8 cellular contexts compared by ENCODE assay signal in the genomic region with DNA sequence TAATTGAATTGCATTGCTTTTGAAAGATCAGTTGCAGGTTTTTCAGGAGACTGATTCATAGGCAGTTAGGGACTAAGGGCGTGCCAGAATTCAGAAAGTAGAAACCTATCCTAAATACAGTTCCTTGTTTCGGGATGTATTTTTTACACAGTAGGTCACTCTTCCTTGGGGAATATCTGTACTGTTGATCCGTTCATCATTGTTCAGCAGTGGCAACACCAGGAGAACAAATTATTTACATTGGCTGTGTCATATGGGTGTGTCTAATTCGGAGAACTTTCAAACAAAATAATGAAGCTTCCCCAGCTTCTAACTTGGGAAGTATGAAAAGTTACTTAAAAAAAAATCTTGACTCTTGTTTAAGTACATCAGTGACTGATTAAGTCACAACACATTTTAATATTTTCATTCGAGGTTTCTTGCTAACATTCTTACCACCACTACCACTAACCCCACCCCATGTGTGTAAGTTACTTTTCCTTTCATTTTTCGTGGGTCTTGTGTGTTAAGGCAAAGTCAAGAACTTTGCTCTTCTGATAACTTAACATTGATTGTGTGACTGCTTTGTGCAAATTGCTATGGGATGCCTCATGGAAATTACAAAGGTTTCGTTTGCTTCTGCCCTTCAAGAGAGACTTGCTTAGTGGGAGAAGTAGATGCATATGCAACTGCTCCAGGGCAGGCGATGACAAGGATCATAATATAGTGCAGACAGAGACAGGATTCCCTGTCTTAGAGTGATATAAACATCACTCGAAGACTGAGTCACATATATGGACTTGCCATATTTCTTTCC. TPM values are rescaled to one million over a fixed set of nuclear protein-coding genes. Genes with fewer than 3 reads are reported as not detected.
DNase-seq lines count a peak whose midpoint lies in the region; ATAC-seq and TF ChIP-seq lines count a peak whose summit lies in the region.

No MANE protein-coding gene starts in this region.

- peaks cover 38% of the 10 kb centered on the region for H3K4me1 Mint-ChIP-seq in activated CD8-positive, alpha-beta T cell treated with anti-CD3 and anti-CD28 coated beads for 36 hours (ENCODE audit: low read depth)
- peaks cover 39% of the 10 kb centered on the region for H3K4me1 Mint-ChIP-seq in stimulated activated memory B cell treated with anti-CD40 and anti-IgM and Interleukin-4, amounts not matched to agents 10 μg/mL and 1 μg/mL and 100 μg/mL, for 72 hours

- H3K9ac ChIP-seq in neuronal stem cell (ENCODE audit: low read depth, low read length, poor library complexity): no peak overlapping the region

- peak overlapping the region; percentile 92 for H3K27ac Mint-ChIP-seq in activated CD8-positive, alpha-beta T cell treated with anti-CD3 and anti-CD28 coated beads for 36 hours
- peak overlapping the region; percentile 85 for H3K27ac Mint-ChIP-seq in stimulated activated memory B cell treated with anti-CD40 and anti-IgM and Interleukin-4, amounts not matched to agents 10 μg/mL and 1 μg/mL and 100 μg/mL, for 72 hours

- no peak overlapping the region for H3K18ac ChIP-seq in neuronal stem cell (ENCODE audit: low read length)

- H3K4me2 ChIP-seq in neuronal stem cell (ENCODE audit: insufficient read depth, low read length, poor library complexity, severe bottlenecking): no peak overlapping the region

- no peak overlapping the region for H2BK120ac ChIP-seq in neuronal stem cell (ENCODE audit: low read depth, low read length)

- POLR2A ChIA-PET in activated CD8-positive, alpha-beta T cell treated with anti-CD3 and anti-CD28 coated beads for 36 hours (lab: Charles Lee): no interaction called here

- H2BK12ac ChIP-seq in neuronal stem cell (ENCODE audit: low read length): no peak overlapping the region

- H2AFZ ChIP-seq in neuronal stem cell (ENCODE audit: low read length): no peak overlapping the region

- H2BK5ac ChIP-seq in neuronal stem cell (ENCODE audit: low read length): no peak overlapping the region

- H3K4me3 Mint-ChIP-seq in activated CD8-positive, alpha-beta T cell treated with anti-CD3 and anti-CD28 coated beads for 36 hours: peak overlapping the region; percentile 89
- H3K4me3 Mint-ChIP-seq in stimulated activated memory B cell treated with anti-CD40 and anti-IgM and Interleukin-4, amounts not matched to agents 10 μg/mL and 1 μg/mL and 100 μg/mL, for 72 hours: peak overlapping the region; percentile 88

- H3K4ac ChIP-seq in neuronal stem cell (ENCODE audit: low read length): no peak overlapping the region

- no peak overlapping the region for H4K8ac ChIP-seq in neuronal stem cell (ENCODE audit: low read depth, low read length)

- no peaks in the 10 kb centered on the region for H3K27me3 ChIP-seq in neuronal stem cell (ENCODE audit: control insufficient read depth in 3 of 3, insufficient read depth in 3 of 3, low read depth in 1 of 3, low read length in 3 of 3)

- H3K4me1 ChIP-seq in neuronal stem cell (ENCODE audit: control insufficient read depth in 2 of 2, insufficient read depth in 1 of 2, low read depth in 1 of 2, low read length in 2 of 2): peaks cover 1 to 8% of the 10 kb centered on the region in 2 donors

- no peaks in the 10 kb centered on the region for H3K27me3 Mint-ChIP-seq in activated CD8-positive, alpha-beta T cell treated with anti-CD3 and anti-CD28 coated beads for 36 hours
- H3K27me3 Mint-ChIP-seq in stimulated activated memory B cell treated with anti-CD40 and anti-IgM and Interleukin-4, amounts not matched to agents 10 μg/mL and 1 μg/mL and 100 μg/mL, for 72 hours: no peaks in the 10 kb centered on the region

- H3K27ac ChIP-seq in neuronal stem cell (replicated peaks; ENCODE audit: low read length): no peak overlapping the region

- no CpG with 5 or more reads among the region's 9 CpGs for WGBS in neuronal stem cell (ENCODE audit: extremely low coverage in 2 of 2, insufficient read length in 2 of 2, insufficient replicate concordance in 1 of 2), 2 donors

- peak; percentile 7 for DNase-seq in AG08396 (ENCODE audit: low spot score)
- peak; percentile 18 for DNase-seq in activated CD8-positive, alpha-beta T cell treated with anti-CD3 and anti-CD28 coated beads for 36 hours
- DNase-seq in Right ventricle myocardium superior: no peak
- no peak for DNase-seq in GM19238 (ENCODE audit: insufficient read length, low spot score)
- no peak for DNase-seq in neuronal stem cell (ENCODE audit: low spot score)

- no peaks in the 10 kb centered on the region for H3K36me3 ChIP-seq in neuronal stem cell (replicated peaks in 1 of 2; ENCODE audit: control insufficient read depth in 2 of 2, insufficient read depth in 2 of 2, low read length in 2 of 2)

- no peak overlapping the region for H3K14ac ChIP-seq in neuronal stem cell (ENCODE audit: low read length)

- CTCF ChIA-PET in activated CD8-positive, alpha-beta T cell treated with anti-CD3 and anti-CD28 coated beads for 36 hours (lab: Charles Lee): interaction anchor here (0.5 to 6.0 kb wide), 12 partner anchors 9 to 580 kb away, joined by 3 to 63 read pairs (median 4); partner anchors contain the start of gene C1GALT1

- no peak overlapping the region for H2BK15ac ChIP-seq in neuronal stem cell (ENCODE audit: low read length)

- H3K23ac ChIP-seq in neuronal stem cell (ENCODE audit: low read depth, low read length, poor library complexity): no peak overlapping the region

- no peaks in the 10 kb centered on the region for H3K9me3 ChIP-seq in neuronal stem cell (replicated peaks in 1 of 2; ENCODE audit: control insufficient read depth in 2 of 2, insufficient read depth in 1 of 2, low read depth in 1 of 2, low read length in 2 of 2)

- no peaks in the 10 kb centered on the region for H3K79me1 ChIP-seq in neuronal stem cell (ENCODE audit: low read depth, low read length)

- H3K4me3 ChIP-seq in neuronal stem cell (ENCODE audit: low read length in 2 of 2): no peak overlapping the region

- no peaks in the 10 kb centered on the region for H3K36me3 Mint-ChIP-seq in activated CD8-positive, alpha-beta T cell treated with anti-CD3 and anti-CD28 coated beads for 36 hours (ENCODE audit: low read depth)
- H3K36me3 Mint-ChIP-seq in stimulated activated memory B cell treated with anti-CD40 and anti-IgM and Interleukin-4, amounts not matched to agents 10 μg/mL and 1 μg/mL and 100 μg/mL, for 72 hours: no peaks in the 10 kb centered on the region

- ATAC-seq in GM18858 (IDR thresholded peaks at IDR 0.05; ENCODE audit: unreplicated experiment): peak; percentile 43
- peak; percentile 59 for ATAC-seq in HG03175 (IDR thresholded peaks at IDR 0.05; ENCODE audit: unreplicated experiment)
- ATAC-seq in activated CD8-positive, alpha-beta T cell treated with anti-CD3 and anti-CD28 coated beads for 36 hours: peak; percentile 83
- ATAC-seq in Right ventricle myocardium superior (ENCODE audit: poor library complexity): peak; percentile 74
- ATAC-seq in stimulated activated memory B cell treated with anti-CD40 and anti-IgM and Interleukin-4, amounts not matched to agents 10 μg/mL and 1 μg/mL and 100 μg/mL, for 72 hours: peak; percentile 71

- intact Hi-C loops in activated CD8-positive, alpha-beta T cell treated with anti-CD3 and anti-CD28 coated beads for 36 hours (cut with micrococcal nuclease): loop anchor here (1.0 kb wide), 1 partner anchor 81 kb away; no protein-coding TSS in a partner anchor
- intact Hi-C loops in Right ventricle myocardium superior (cut with DNase I): loop anchor here (5.0 to 10.0 kb wide), 2 partner anchors 80 to 453 kb away; no protein-coding TSS in a partner anchor

- H2AK5ac ChIP-seq in neuronal stem cell (ENCODE audit: low read depth, low read length): no peak overlapping the region

- TF ChIP-seq CTCF in activated CD8-positive, alpha-beta T cell treated with anti-CD3 and anti-CD28 coated beads for 36 hours (IDR thresholded peaks at IDR 0.05): no peak

- no peak overlapping the region for H4K91ac ChIP-seq in neuronal stem cell (ENCODE audit: low read depth, low read length, poor library complexity)

- H3K9me3 Mint-ChIP-seq in activated CD8-positive, alpha-beta T cell treated with anti-CD3 and anti-CD28 coated beads for 36 hours: no peaks in the 10 kb centered on the region
- H3K9me3 Mint-ChIP-seq in stimulated activated memory B cell treated with anti-CD40 and anti-IgM and Interleukin-4, amounts not matched to agents 10 μg/mL and 1 μg/mL and 100 μg/mL, for 72 hours: no peaks in the 10 kb centered on the region

RNA-seq across cellular contexts. Expression of gene RPA3, which starts 43.8 kb away (rescaled TPM):
- 100 to 1,000 TPM; 188 to 203 TPM for total RNA-seq in activated CD8-positive, alpha-beta T cell treated with anti-CD3 and anti-CD28 coated beads for 36 hours
- total RNA-seq in Right ventricle myocardium superior: 22.9 TPM
- polyA plus RNA-seq in neuronal stem cell (2013, experiment 1 of 2): 95.3 TPM
- 101 TPM for polyA plus RNA-seq in neuronal stem cell (2013, experiment 2 of 2)

Comparison
In these comparisons a context has a peak if more than half of its experiments do, and no peak if none do; other contexts are left out.
1. DNase-seq: peak in AG08396 (single experiment) and activated CD8-positive, alpha-beta T cell treated with anti-CD3 and anti-CD28 coated beads for 36 hours (single experiment); none in Right ventricle myocardium superior (single experiment), GM19238 (single experiment) and neuronal stem cell (single experiment).
2. Peak in every context shown above with its lines, with median percentiles within 50 percentile points of each other: ATAC-seq.